Comparison of ENCODE assay signal across 19 cellular contexts in the genomic region with DNA sequence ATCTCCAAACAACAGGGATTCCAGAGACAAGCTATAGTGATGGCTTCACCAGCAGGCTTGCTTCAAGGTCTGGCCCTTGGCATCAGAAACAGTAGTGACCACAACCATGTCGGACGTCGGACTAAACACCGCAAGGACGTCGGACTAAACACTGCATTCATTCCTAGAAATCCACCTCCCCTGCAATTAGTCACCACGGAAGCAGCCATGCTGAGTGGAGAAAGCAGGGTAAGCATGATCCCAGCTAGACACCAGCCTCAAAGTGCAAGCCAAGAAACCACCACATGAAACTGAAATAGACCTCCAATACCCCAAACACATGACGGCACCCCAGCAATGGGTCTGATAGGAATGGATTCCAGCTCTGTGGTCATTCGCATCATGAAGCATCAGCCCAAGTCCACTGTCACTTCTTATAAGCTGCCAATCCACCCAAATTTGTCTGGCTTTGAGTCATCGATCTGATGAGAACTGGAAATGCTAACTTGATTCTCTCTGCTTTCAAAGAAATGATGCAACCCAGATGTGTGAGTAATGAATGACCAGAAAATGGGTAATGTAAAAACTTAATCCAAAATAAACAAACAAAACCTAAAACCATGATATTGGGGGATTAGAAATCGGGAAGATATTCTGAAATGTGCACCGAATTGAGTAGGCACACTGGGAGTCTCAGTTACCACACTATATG.
DNase-seq lines count a peak whose midpoint lies in the region; ATAC-seq and TF ChIP-seq lines count a peak whose summit lies in the region.
"Had no signal": no experiment of that assay in that cellular context is flagged by ENCODE, and none has a peak within 500 bp of the region (broad histone marks: within the 10 kb centered on the region; RNA-seq: fewer than 3 reads in every experiment).

No MANE protein-coding gene starts in this region.

- no peaks in the 10 kb centered on the region for H3K79me2 ChIP-seq in smooth muscle cell (ENCODE audit: low read depth)

- no peak for TF ChIP-seq POLR2A in erythroblast (IDR thresholded peaks at IDR 0.05; ENCODE audit: low read length)

- H3K27ac ChIP-seq in smooth muscle cell (ENCODE audit: low read depth) (peak overlapping the region; percentile 81), lower lobe of right lung (no peak overlapping the region)
- H3K27ac ChIP-seq: gastrocnemius medialis had no signal

- CTCF ChIA-PET in activated CD8-positive, alpha-beta memory T cell treated with anti-CD3 and anti-CD28 coated beads, Interleukin-2, amount 10 ng/mL, durations not matched to agents 7 days and 5 days (lab: Charles Lee) = no interaction called here

- ATAC-seq in SK-N-SH treated with all-trans-retinoic acid at 6 μM for 48 hours = peak; percentile 40
- ATAC-seq in lower lobe of right lung = no peak
- no peak for ATAC-seq in activated CD8-positive, alpha-beta memory T cell treated with anti-CD3 and anti-CD28 coated beads, Interleukin-2, amount 10 ng/mL, durations not matched to agents 7 days and 5 days
- ATAC-seq: activated CD4-positive, CD25-positive, alpha-beta regulatory T cell treated with anti-CD3 and anti-CD28 coated beads, Interleukin-2, amount 50 U/mL, for 24 hours; gastrocnemius medialis; T-cell had no signal

- H4K20me1 ChIP-seq in smooth muscle cell (ENCODE audit: low read depth) = no peaks in the 10 kb centered on the region

- H3K4me3 Mint-ChIP-seq in activated CD8-positive, alpha-beta memory T cell treated with anti-CD3 and anti-CD28 coated beads, Interleukin-2, amount 10 ng/mL, durations not matched to agents 7 days and 5 days = no peak overlapping the region
- H3K4me3 Mint-ChIP-seq in T-helper 2 cell treated with Interferon-gamma antibody and Interleukin-4, amounts not matched to agents 5 μg/mL and 100 μg/mL, for 36 hours = no peak overlapping the region
- H3K4me3 Mint-ChIP-seq: nephron progenitor cell, T-cell had no signal

- no peaks in the 10 kb centered on the region for H3K9me3 ChIP-seq in smooth muscle cell (replicated peaks; ENCODE audit: low read depth)
- H3K9me3 ChIP-seq in lower lobe of right lung = no peaks in the 10 kb centered on the region
- H3K9me3 ChIP-seq: gastrocnemius medialis had no signal

- H3K36me3 Mint-ChIP-seq in activated CD8-positive, alpha-beta memory T cell treated with anti-CD3 and anti-CD28 coated beads, Interleukin-2, amount 10 ng/mL, durations not matched to agents 7 days and 5 days = no peaks in the 10 kb centered on the region
- no peaks in the 10 kb centered on the region for H3K36me3 Mint-ChIP-seq in T-helper 2 cell treated with Interferon-gamma antibody and Interleukin-4, amounts not matched to agents 5 μg/mL and 100 μg/mL, for 36 hours (ENCODE audit: low read depth)
- H3K36me3 Mint-ChIP-seq: T-cell had no signal

- 29% methylated on average over 12 of the region's 12 CpGs for WGBS in smooth muscle cell (ENCODE audit: low lambda C conversion rate)

- peaks cover 11% of the 10 kb centered on the region for H3K9me3 Mint-ChIP-seq in activated CD8-positive, alpha-beta memory T cell treated with anti-CD3 and anti-CD28 coated beads, Interleukin-2, amount 10 ng/mL, durations not matched to agents 7 days and 5 days (ENCODE audit: low read depth)
- peaks cover 31% of the 10 kb centered on the region for H3K9me3 Mint-ChIP-seq in T-helper 2 cell treated with Interferon-gamma antibody and Interleukin-4, amounts not matched to agents 5 μg/mL and 100 μg/mL, for 36 hours

- DNase-seq in GM04504 (ENCODE audit: low read depth) (peak; percentile 11), fibroblast of mammary gland (ENCODE audit: low read depth) (peak; percentile 91), smooth muscle cell (lab: John Stamatoyannopoulos, UW; ENCODE audit: unreplicated experiment) (no peak), erythroblast (lab: John Stamatoyannopoulos, UW) (no peak), lower lobe of right lung (no peak)
- no peak for DNase-seq in activated CD8-positive, alpha-beta memory T cell treated with anti-CD3 and anti-CD28 coated beads, Interleukin-2, amount 10 ng/mL, durations not matched to agents 7 days and 5 days
- no peak for DNase-seq in T-helper 2 cell treated with Interferon-gamma antibody and Interleukin-4, amounts not matched to agents 5 μg/mL and 100 μg/mL, for 36 hours (ENCODE audit: low spot score)
- DNase-seq: activated gamma-delta T cell treated with Interleukin-2 at 50 U/mL for 16 hours; gastrocnemius medialis; MV-4-11; NCI-H2107; NCI-H748 treated with DMSO at 0.1 percent for 48 hours; nephron progenitor cell; retina; stimulated activated CD4-positive, alpha-beta T cell treated with anti-CD3 and anti-CD28 coated beads, Interleukin-2, amount 100 ng/mL, for 48 hours; stimulated activated CD8-positive, alpha-beta memory T cell treated with anti-CD3 and anti-CD28 coated beads, Interleukin-4, amount 100 ng/mL, for 48 hours; T-cell had no signal

- intact Hi-C loops in lower lobe of right lung (cut with DNase I) = no loop called here

- peaks cover 5% of the 10 kb centered on the region for H3F3A ChIP-seq in smooth muscle cell (ENCODE audit: low read depth)

- H3K36me3 ChIP-seq in smooth muscle cell (ENCODE audit: low read depth) = no peaks in the 10 kb centered on the region
- H3K36me3 ChIP-seq in lower lobe of right lung = no peaks in the 10 kb centered on the region
- H3K36me3 ChIP-seq: gastrocnemius medialis had no signal

- no peak overlapping the region for H3K27ac Mint-ChIP-seq in activated CD8-positive, alpha-beta memory T cell treated with anti-CD3 and anti-CD28 coated beads, Interleukin-2, amount 10 ng/mL, durations not matched to agents 7 days and 5 days
- no peak overlapping the region for H3K27ac Mint-ChIP-seq in T-helper 2 cell treated with Interferon-gamma antibody and Interleukin-4, amounts not matched to agents 5 μg/mL and 100 μg/mL, for 36 hours
- H3K27ac Mint-ChIP-seq: nephron progenitor cell, T-cell had no signal

- TF ChIP-seq CTCF in fibroblast of mammary gland (conservative IDR thresholded peaks at IDR 0.05; ENCODE audit: control insufficient read depth, insufficient read depth, low read depth, low read length) = no peak
- TF ChIP-seq CTCF in smooth muscle cell (IDR thresholded peaks at IDR 0.05; ENCODE audit: borderline replicate concordance, insufficient read depth, poor library complexity, severe bottlenecking) = no peak
- no peak for TF ChIP-seq CTCF in lower lobe of right lung (IDR thresholded peaks at IDR 0.05)

- H3K4me3 ChIP-seq in fibroblast of mammary gland (ENCODE audit: control insufficient read depth, low read depth, low read length) (no peak overlapping the region), smooth muscle cell (no peak overlapping the region), lower lobe of right lung (no peak overlapping the region)
- H3K4me3 ChIP-seq: gastrocnemius medialis had no signal

- H3K4me1 ChIP-seq in smooth muscle cell (ENCODE audit: low read depth) (no peaks in the 10 kb centered on the region), lower lobe of right lung (no peaks in the 10 kb centered on the region)
- H3K4me1 ChIP-seq: gastrocnemius medialis had no signal

- no peaks in the 10 kb centered on the region for H3K27me3 ChIP-seq in smooth muscle cell (ENCODE audit: low read depth)
- no peaks in the 10 kb centered on the region for H3K27me3 ChIP-seq in lower lobe of right lung (ENCODE audit: low read depth)
- H3K27me3 ChIP-seq: gastrocnemius medialis had no signal

- H3K4me2 ChIP-seq in smooth muscle cell = peak overlapping the region; percentile 34

- H3K9ac ChIP-seq in smooth muscle cell (ENCODE audit: low read depth) = peak overlapping the region; percentile 8

- no peaks in the 10 kb centered on the region for H3K4me1 Mint-ChIP-seq in activated CD8-positive, alpha-beta memory T cell treated with anti-CD3 and anti-CD28 coated beads, Interleukin-2, amount 10 ng/mL, durations not matched to agents 7 days and 5 days
- H3K4me1 Mint-ChIP-seq in T-helper 2 cell treated with Interferon-gamma antibody and Interleukin-4, amounts not matched to agents 5 μg/mL and 100 μg/mL, for 36 hours (ENCODE audit: low read depth) = no peaks in the 10 kb centered on the region
- H3K4me1 Mint-ChIP-seq: nephron progenitor cell, T-cell had no signal

- no peaks in the 10 kb centered on the region for H3K27me3 Mint-ChIP-seq in activated CD8-positive, alpha-beta memory T cell treated with anti-CD3 and anti-CD28 coated beads, Interleukin-2, amount 10 ng/mL, durations not matched to agents 7 days and 5 days
- no peaks in the 10 kb centered on the region for H3K27me3 Mint-ChIP-seq in T-helper 2 cell treated with Interferon-gamma antibody and Interleukin-4, amounts not matched to agents 5 μg/mL and 100 μg/mL, for 36 hours (ENCODE audit: low read depth)

- H2AFZ ChIP-seq in smooth muscle cell (ENCODE audit: low read depth) = no peak overlapping the region

TF ChIP-seq in SK-N-SH treated with all-trans-retinoic acid at 6 μM for 48 hours, 23 proteins besides CTCF, POLR2A, EP300 and RAD21 (continues in another document):
- TF ChIP-seq, protein P1, sequence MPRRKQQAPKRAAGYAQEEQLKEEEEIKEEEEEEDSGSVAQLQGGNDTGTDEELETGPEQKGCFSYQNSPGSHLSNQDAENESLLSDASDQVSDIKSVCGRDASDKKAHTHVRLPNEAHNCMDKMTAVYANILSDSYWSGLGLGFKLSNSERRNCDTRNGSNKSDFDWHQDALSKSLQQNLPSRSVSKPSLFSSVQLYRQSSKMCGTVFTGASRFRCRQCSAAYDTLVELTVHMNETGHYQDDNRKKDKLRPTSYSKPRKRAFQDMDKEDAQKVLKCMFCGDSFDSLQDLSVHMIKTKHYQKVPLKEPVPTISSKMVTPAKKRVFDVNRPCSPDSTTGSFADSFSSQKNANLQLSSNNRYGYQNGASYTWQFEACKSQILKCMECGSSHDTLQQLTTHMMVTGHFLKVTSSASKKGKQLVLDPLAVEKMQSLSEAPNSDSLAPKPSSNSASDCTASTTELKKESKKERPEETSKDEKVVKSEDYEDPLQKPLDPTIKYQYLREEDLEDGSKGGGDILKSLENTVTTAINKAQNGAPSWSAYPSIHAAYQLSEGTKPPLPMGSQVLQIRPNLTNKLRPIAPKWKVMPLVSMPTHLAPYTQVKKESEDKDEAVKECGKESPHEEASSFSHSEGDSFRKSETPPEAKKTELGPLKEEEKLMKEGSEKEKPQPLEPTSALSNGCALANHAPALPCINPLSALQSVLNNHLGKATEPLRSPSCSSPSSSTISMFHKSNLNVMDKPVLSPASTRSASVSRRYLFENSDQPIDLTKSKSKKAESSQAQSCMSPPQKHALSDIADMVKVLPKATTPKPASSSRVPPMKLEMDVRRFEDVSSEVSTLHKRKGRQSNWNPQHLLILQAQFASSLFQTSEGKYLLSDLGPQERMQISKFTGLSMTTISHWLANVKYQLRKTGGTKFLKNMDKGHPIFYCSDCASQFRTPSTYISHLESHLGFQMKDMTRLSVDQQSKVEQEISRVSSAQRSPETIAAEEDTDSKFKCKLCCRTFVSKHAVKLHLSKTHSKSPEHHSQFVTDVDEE (CRISPR knock-in tag; IDR thresholded peaks at IDR 0.05) = no peak

Comparison
In these comparisons a context has a peak if more than half of its experiments do, and no peak if none do; other contexts are left out.
1. DNase-seq: peak in GM04504 (single experiment) and fibroblast of mammary gland (single experiment); none in smooth muscle cell (single experiment), erythroblast (0 of 2), lower lobe of right lung (single experiment), activated CD8-positive, alpha-beta memory T cell treated with anti-CD3 and anti-CD28 coated beads, Interleukin-2, amount 10 ng/mL, durations not matched to agents 7 days and 5 days (single experiment) and T-helper 2 cell treated with Interferon-gamma antibody and Interleukin-4, amounts not matched to agents 5 μg/mL and 100 μg/mL, for 36 hours (single experiment).